In the genomic region with DNA sequence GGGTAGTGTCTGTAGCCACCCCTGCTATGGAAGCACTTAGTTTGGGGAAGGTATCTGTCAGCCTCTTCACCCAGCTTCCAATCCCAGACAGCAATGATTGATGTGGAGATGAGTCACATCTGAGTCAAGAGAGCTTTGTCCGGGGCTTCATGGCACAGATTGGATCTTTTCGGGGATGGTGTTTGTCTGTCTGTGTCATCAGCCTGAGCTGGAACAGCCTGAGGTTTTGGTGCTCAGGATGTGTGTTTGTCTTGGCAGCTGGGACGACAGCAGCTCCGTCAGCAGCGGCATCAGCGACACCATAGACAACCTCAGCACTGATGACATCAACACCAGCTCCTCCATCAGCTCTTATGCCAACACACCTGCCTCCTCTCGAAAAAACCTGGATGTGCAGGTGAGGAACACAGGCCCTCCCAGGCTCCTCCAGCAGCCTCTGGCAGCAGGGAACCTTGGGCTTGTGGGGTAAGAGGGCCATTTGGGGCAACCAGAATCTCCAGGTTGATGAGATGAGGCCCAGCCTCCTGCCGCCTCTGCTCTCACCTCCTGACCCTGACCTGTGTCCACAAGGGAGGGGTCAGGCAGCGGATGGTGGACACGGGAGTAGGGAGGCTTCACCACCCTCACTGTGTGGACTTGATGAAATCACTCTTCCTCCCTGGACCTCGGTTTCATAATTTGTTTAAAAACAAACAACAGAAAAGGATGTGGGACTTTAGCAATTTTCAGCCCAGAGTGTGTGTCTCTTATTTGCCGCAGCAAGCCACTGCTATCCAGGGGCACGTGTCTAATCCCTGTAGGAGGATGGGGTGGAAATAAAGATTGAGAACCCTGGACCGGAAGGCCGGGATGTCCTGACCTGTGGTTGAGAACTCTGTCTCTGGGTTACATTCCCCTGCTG, we compare ENCODE assay signal across 9 cellular contexts.
DNase-seq lines count a peak whose midpoint lies in the region; ATAC-seq and TF ChIP-seq lines count a peak whose summit lies in the region.
"Had no signal": no experiment of that assay in that cellular context is flagged by ENCODE, and none has a peak within 500 bp of the region (broad histone marks: within the 10 kb centered on the region; RNA-seq: fewer than 3 reads in every experiment).

No MANE protein-coding gene starts in this region.

- TF ChIP-seq CTCF in HEK293 (tag by site-specific recombination; IDR thresholded peaks at IDR 0.05) = no peak
- TF ChIP-seq CTCF in progenitor cell of endocrine pancreas (IDR thresholded peaks at IDR 0.05; ENCODE audit: unreplicated experiment) = no peak

- H3K4me3 ChIP-seq in HEK293 (ENCODE audit: low read depth, low read length) = no peak overlapping the region

- CTCF ChIA-PET in HEK293 (lab: Yijun Ruan, JAX) = interaction anchor here (0.7 to 1.0 kb wide), 5 partner anchors 10 to 145 kb away, joined by 3 to 4 read pairs (median 3); no protein-coding TSS in a partner anchor

- peaks cover 0 to 10% of the 10 kb centered on the region in 2 experiments; a peak in 1 of 3 replicates for H3K36me3 ChIP-seq in HEK293 (ENCODE audit: control insufficient read depth in 2 of 2, insufficient read depth in 1 of 2, low read length in 2 of 2)

- H3K9me3 Mint-ChIP-seq in progenitor cell of endocrine pancreas (ENCODE audit: low read depth) = no peaks in the 10 kb centered on the region
- H3K9me3 Mint-ChIP-seq: activated naive CD8-positive, alpha-beta T cell treated with anti-CD3 and anti-CD28 coated beads for 36 hours had no signal

- H3K27ac Mint-ChIP-seq in progenitor cell of endocrine pancreas = peak overlapping the region; percentile 82
- H3K27ac Mint-ChIP-seq: activated naive CD8-positive, alpha-beta T cell treated with anti-CD3 and anti-CD28 coated beads for 36 hours had no signal

- POLR2A ChIA-PET in HEK293 (lab: Yijun Ruan, JAX) = interaction anchor here (0.8 to 1.0 kb wide), 2 partner anchors 13 to 25 kb away, joined by 3 to 8 read pairs; no protein-coding TSS in a partner anchor

- no peak overlapping the region; the same call in 1 of the 2 replicates for H3K27ac ChIP-seq in HEK293 (ENCODE audit: extremely low read depth, low read depth, low read length)

- no peaks in the 10 kb centered on the region for H3K9me3 ChIP-seq in HEK293 (ENCODE audit: control insufficient read depth, insufficient read depth, low read depth, low read length)

- H3K4me3 Mint-ChIP-seq in progenitor cell of endocrine pancreas (ENCODE audit: low read depth) = no peak overlapping the region
- H3K4me3 Mint-ChIP-seq: activated naive CD8-positive, alpha-beta T cell treated with anti-CD3 and anti-CD28 coated beads for 36 hours had no signal

- H3K4me1 ChIP-seq in HEK293 (ENCODE audit: control insufficient read depth, insufficient read depth, low read length) = peaks cover 10% of the 10 kb centered on the region; the same call in 1 of the 2 replicates

- no peaks in the 10 kb centered on the region for H3K27me3 Mint-ChIP-seq in progenitor cell of endocrine pancreas

- peaks cover 26% of the 10 kb centered on the region for H3K36me3 Mint-ChIP-seq in progenitor cell of endocrine pancreas (ENCODE audit: insufficient read depth)
- H3K36me3 Mint-ChIP-seq: activated naive CD8-positive, alpha-beta T cell treated with anti-CD3 and anti-CD28 coated beads for 36 hours had no signal

- DNase-seq in NCI-H460 (ENCODE audit: extremely low read depth, low read depth) (peak; percentile 87), dedifferentiated amniotic fluid mesenchymal stem cell (ENCODE audit: extremely low spot score) (peak; percentile 59), progenitor cell of endocrine pancreas (ENCODE audit: low spot score, unreplicated experiment) (no peak), occipital lobe (lab: John Stamatoyannopoulos, UW) (no peak)
- DNase-seq: activated naive CD8-positive, alpha-beta T cell treated with anti-CD3 and anti-CD28 coated beads for 36 hours had no signal

- ATAC-seq in GM18520 (IDR thresholded peaks at IDR 0.05; ENCODE audit: unreplicated experiment) (no peak), GM19397 (IDR thresholded peaks at IDR 0.05; ENCODE audit: unreplicated experiment) (no peak), GM19467 (IDR thresholded peaks at IDR 0.05; ENCODE audit: unreplicated experiment) (no peak)

- peaks cover 74% of the 10 kb centered on the region for H3K4me1 Mint-ChIP-seq in progenitor cell of endocrine pancreas (ENCODE audit: low read depth)
- H3K4me1 Mint-ChIP-seq: activated naive CD8-positive, alpha-beta T cell treated with anti-CD3 and anti-CD28 coated beads for 36 hours had no signal

TF ChIP-seq in HEK293, 187 proteins besides CTCF, POLR2A, EP300 and RAD21 (continues in another document):
- 0 out of 2 replicates have a peak, but pooled peaks have one; percentile 30 for TF ChIP-seq KLF17 (tag by site-specific recombination; IDR thresholded peaks at IDR 0.05)
- TF ChIP-seq ZNF518A (tag by site-specific recombination; conservative IDR thresholded peaks at IDR 0.05; ENCODE audit: low read depth) = peak; percentile 48
- TF ChIP-seq ZNF10 (tag by site-specific recombination; IDR thresholded peaks at IDR 0.05) = no peak
- peak; percentile 77; the same call in 1 of the 2 replicates for TF ChIP-seq MEIS1 (CRISPR knock-in tag; IDR thresholded peaks at IDR 0.05; ENCODE audit: borderline replicate concordance)
- TF ChIP-seq ZNF621 (tag by site-specific recombination; IDR thresholded peaks at IDR 0.05) = no peak
- TF ChIP-seq ZNF843 (tag by site-specific recombination; IDR thresholded peaks at IDR 0.05) = 0 out of 2 replicates have a peak, but pooled peaks have one; percentile 19
- no peak for TF ChIP-seq ZNF184 (tag by site-specific recombination; IDR thresholded peaks at IDR 0.05)
- no peak for TF ChIP-seq ZNF560 (tag by site-specific recombination; IDR thresholded peaks at IDR 0.05; ENCODE audit: borderline replicate concordance)
- no peak for TF ChIP-seq ZNF707 (tag by site-specific recombination; IDR thresholded peaks at IDR 0.05)

Comparison
In these comparisons a context has a peak if more than half of its experiments do, and no peak if none do; other contexts are left out.
1. DNase-seq: peak in NCI-H460 (single experiment) and dedifferentiated amniotic fluid mesenchymal stem cell (single experiment); none in progenitor cell of endocrine pancreas (single experiment) and occipital lobe (single experiment).